In the genomic region with DNA sequence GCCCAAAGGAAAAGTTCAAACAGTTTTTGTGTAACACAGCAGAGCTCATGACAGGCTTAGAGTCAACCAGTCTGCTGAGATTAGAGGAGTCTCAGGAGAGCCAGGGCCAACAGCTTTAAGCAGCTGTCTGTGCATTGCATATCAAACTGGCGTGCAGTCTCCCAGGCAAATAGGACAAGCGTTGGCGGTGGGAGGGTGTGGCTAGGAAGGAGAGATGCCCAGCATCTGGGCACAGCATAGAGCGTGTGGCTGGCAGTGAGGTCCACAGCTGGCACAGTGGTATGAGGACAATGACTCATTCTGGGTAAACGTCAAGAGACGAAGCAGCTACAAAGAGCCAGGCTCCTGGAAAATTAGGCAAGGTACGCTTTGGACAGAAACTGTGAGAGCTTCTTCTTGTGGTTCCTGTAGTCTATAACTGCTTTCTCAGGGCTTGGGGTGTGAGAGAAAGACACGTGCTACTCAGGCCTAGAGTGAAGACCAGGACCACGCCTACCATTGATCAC, we compare ENCODE assay signal across 1 cellular context.
TF ChIP-seq lines count a peak whose summit lies in the region.

No MANE protein-coding gene starts in this region.

TF ChIP-seq in SK-N-SH, 30 proteins besides CTCF, POLR2A, EP300 and RAD21 (continued from another document):
- TF ChIP-seq, protein P1, sequence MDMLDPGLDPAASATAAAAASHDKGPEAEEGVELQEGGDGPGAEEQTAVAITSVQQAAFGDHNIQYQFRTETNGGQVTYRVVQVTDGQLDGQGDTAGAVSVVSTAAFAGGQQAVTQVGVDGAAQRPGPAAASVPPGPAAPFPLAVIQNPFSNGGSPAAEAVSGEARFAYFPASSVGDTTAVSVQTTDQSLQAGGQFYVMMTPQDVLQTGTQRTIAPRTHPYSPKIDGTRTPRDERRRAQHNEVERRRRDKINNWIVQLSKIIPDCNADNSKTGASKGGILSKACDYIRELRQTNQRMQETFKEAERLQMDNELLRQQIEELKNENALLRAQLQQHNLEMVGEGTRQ (IDR thresholded peaks at IDR 0.05; ENCODE audit: borderline replicate concordance, low read depth, low read length): no peak
- TF ChIP-seq, protein P2, sequence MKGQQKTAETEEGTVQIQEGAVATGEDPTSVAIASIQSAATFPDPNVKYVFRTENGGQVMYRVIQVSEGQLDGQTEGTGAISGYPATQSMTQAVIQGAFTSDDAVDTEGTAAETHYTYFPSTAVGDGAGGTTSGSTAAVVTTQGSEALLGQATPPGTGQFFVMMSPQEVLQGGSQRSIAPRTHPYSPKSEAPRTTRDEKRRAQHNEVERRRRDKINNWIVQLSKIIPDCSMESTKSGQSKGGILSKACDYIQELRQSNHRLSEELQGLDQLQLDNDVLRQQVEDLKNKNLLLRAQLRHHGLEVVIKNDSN (IDR thresholded peaks at IDR 0.05; ENCODE audit: borderline replicate concordance, low read depth): no peak
- TF ChIP-seq MEF2A (IDR thresholded peaks at IDR 0.05; ENCODE audit: borderline replicate concordance, low read depth) (no peak), NFIC (IDR thresholded peaks at IDR 0.05; ENCODE audit: borderline replicate concordance) (no peak), TCF12 (IDR thresholded peaks at IDR 0.05) (no peak), FOXM1 (IDR thresholded peaks at IDR 0.05; ENCODE audit: low read depth) (no peak)
- TF ChIP-seq, protein P3, sequence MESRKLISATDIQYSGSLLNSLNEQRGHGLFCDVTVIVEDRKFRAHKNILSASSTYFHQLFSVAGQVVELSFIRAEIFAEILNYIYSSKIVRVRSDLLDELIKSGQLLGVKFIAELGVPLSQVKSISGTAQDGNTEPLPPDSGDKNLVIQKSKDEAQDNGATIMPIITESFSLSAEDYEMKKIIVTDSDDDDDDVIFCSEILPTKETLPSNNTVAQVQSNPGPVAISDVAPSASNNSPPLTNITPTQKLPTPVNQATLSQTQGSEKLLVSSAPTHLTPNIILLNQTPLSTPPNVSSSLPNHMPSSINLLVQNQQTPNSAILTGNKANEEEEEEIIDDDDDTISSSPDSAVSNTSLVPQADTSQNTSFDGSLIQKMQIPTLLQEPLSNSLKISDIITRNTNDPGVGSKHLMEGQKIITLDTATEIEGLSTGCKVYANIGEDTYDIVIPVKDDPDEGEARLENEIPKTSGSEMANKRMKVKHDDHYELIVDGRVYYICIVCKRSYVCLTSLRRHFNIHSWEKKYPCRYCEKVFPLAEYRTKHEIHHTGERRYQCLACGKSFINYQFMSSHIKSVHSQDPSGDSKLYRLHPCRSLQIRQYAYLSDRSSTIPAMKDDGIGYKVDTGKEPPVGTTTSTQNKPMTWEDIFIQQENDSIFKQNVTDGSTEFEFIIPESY (IDR thresholded peaks at IDR 0.05; ENCODE audit: borderline replicate concordance, low read depth): no peak
- TF ChIP-seq, protein P4, sequence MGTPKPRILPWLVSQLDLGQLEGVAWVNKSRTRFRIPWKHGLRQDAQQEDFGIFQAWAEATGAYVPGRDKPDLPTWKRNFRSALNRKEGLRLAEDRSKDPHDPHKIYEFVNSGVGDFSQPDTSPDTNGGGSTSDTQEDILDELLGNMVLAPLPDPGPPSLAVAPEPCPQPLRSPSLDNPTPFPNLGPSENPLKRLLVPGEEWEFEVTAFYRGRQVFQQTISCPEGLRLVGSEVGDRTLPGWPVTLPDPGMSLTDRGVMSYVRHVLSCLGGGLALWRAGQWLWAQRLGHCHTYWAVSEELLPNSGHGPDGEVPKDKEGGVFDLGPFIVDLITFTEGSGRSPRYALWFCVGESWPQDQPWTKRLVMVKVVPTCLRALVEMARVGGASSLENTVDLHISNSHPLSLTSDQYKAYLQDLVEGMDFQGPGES (IDR thresholded peaks at IDR 0.05; ENCODE audit: low read depth, low read length): no peak
- TF ChIP-seq, protein P5, sequence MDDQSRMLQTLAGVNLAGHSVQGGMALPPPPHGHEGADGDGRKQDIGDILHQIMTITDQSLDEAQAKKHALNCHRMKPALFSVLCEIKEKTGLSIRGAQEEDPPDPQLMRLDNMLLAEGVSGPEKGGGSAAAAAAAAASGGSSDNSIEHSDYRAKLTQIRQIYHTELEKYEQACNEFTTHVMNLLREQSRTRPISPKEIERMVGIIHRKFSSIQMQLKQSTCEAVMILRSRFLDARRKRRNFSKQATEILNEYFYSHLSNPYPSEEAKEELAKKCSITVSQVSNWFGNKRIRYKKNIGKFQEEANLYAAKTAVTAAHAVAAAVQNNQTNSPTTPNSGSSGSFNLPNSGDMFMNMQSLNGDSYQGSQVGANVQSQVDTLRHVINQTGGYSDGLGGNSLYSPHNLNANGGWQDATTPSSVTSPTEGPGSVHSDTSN (IDR thresholded peaks at IDR 0.05): no peak
- TF ChIP-seq, protein P6, sequence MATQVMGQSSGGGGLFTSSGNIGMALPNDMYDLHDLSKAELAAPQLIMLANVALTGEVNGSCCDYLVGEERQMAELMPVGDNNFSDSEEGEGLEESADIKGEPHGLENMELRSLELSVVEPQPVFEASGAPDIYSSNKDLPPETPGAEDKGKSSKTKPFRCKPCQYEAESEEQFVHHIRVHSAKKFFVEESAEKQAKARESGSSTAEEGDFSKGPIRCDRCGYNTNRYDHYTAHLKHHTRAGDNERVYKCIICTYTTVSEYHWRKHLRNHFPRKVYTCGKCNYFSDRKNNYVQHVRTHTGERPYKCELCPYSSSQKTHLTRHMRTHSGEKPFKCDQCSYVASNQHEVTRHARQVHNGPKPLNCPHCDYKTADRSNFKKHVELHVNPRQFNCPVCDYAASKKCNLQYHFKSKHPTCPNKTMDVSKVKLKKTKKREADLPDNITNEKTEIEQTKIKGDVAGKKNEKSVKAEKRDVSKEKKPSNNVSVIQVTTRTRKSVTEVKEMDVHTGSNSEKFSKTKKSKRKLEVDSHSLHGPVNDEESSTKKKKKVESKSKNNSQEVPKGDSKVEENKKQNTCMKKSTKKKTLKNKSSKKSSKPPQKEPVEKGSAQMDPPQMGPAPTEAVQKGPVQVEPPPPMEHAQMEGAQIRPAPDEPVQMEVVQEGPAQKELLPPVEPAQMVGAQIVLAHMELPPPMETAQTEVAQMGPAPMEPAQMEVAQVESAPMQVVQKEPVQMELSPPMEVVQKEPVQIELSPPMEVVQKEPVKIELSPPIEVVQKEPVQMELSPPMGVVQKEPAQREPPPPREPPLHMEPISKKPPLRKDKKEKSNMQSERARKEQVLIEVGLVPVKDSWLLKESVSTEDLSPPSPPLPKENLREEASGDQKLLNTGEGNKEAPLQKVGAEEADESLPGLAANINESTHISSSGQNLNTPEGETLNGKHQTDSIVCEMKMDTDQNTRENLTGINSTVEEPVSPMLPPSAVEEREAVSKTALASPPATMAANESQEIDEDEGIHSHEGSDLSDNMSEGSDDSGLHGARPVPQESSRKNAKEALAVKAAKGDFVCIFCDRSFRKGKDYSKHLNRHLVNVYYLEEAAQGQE (IDR thresholded peaks at IDR 0.05; ENCODE audit: low read depth, low read length): no peak
